ENCODE assay signal across 32 cellular contexts in genomic region chr2:5286370-5286769, GRCh38.
"Had no signal": no experiment of that assay in that cellular context is flagged by ENCODE, and none has a peak within 500 bp of the region (broad histone marks: within the 10 kb centered on the region; RNA-seq: fewer than 3 reads in every experiment).

No MANE protein-coding gene starts in this region.

- ATAC-seq: activated CD4-positive, alpha-beta T cell treated with anti-CD3 and anti-CD28 coated beads for 36 hours; activated CD4-positive, CD25-positive, alpha-beta regulatory T cell treated with anti-CD3 and anti-CD28 coated beads, Interleukin-2, amount 50 U/mL, for 24 hours; activated CD8-positive, alpha-beta memory T cell treated with anti-CD3 and anti-CD28 coated beads, Interleukin-2, amount 10 ng/mL, durations not matched to agents 7 days and 5 days; activated CD8-positive, alpha-beta T cell treated with anti-CD3 and anti-CD28 coated beads, Interleukin-2, amount 10 ng/mL, durations not matched to agents 7 days and 5 days; activated naive CD8-positive, alpha-beta T cell treated with anti-CD3 and anti-CD28 coated beads, Interleukin-2, amount 50 U/mL, for 24 hours; WTC11 had no signal

- DNase-seq: activated CD4-positive, alpha-beta memory T cell treated with anti-CD3 and anti-CD28 coated beads, Interleukin-2, amount 10 ng/mL, durations not matched to agents 7 days and 5 days; activated CD4-positive, alpha-beta T cell treated with anti-CD3 and anti-CD28 coated beads for 1 hour; activated CD4-positive, alpha-beta T cell treated with anti-CD3 and anti-CD28 coated beads for 36 hours; activated CD4-positive, alpha-beta T cell treated with anti-CD3 and anti-CD28 coated beads for 48 hours; activated CD4-positive, alpha-beta T cell treated with anti-CD3 and anti-CD28 coated beads, Interleukin-2, amount 10 ng/mL, durations not matched to agents 7 days and 5 days; activated CD4-positive, alpha-beta T cell treated with anti-CD3 and anti-CD28 coated beads, Interleukin-2, amount 50 U/mL, for 48 hours; activated CD4-positive, CD25-positive, alpha-beta regulatory T cell; activated CD8-positive, alpha-beta memory T cell treated with anti-CD3 and anti-CD28 coated beads for 24 hours; activated CD8-positive, alpha-beta memory T cell treated with anti-CD3 and anti-CD28 coated beads, Interleukin-2, amount 10 ng/mL, durations not matched to agents 7 days and 5 days; activated CD8-positive, alpha-beta memory T cell treated with anti-CD3 and anti-CD28 coated beads, Interleukin-2, amount 50 U/mL, for 48 hours; activated CD8-positive, alpha-beta T cell treated with anti-CD3 and anti-CD28 coated beads, Interleukin-2, amount 10 ng/mL, durations not matched to agents 7 days and 5 days; activated effector memory CD4-positive, alpha-beta T cell treated with Interleukin-2 at 50 U/mL for 16 hours; activated gamma-delta T cell; activated naive CD4-positive, alpha-beta T cell treated with anti-CD3 and anti-CD28 coated beads, Interleukin-2, amount 10 ng/mL, durations not matched to agents 7 days and 5 days; activated naive CD4-positive, alpha-beta T cell treated with Interleukin-2 at 50 U/mL for 16 hours; activated naive CD8-positive, alpha-beta T cell treated with anti-CD3 and anti-CD28 coated beads, Interleukin-2, amount 10 ng/mL, durations not matched to agents 7 days and 5 days; activated naive CD8-positive, alpha-beta T cell treated with anti-CD3 and anti-CD28 coated beads, Interleukin-2, amount 50 U/mL, for 24 hours; activated T-cell treated with anti-CD3 and anti-CD28 coated beads, Interleukin-2, amount 50 U/mL, for 24 hours; activated T-cell treated with anti-CD3 and anti-CD28 coated beads, Interleukin-2, amount 50 U/mL, for 48 hours; amygdala; anterior cingulate cortex; caudate nucleus; cerebellar nuclear complex; T-helper 1 cell; T-helper 2 cell; T-helper 9 cell had no signal

- H3K4me3 ChIP-seq: ascending aorta, cardiac muscle cell had no signal

- H3K27ac ChIP-seq: ascending aorta, cardiac muscle cell, VCaP had no signal

- FAIRE-seq: TTC549 had no signal

- H3K36me3 ChIP-seq: ascending aorta, cardiac muscle cell had no signal

- H3K27me3 ChIP-seq: ascending aorta, cardiac muscle cell had no signal

- H3K4me1 ChIP-seq: ascending aorta had no signal
